In the genomic region with DNA sequence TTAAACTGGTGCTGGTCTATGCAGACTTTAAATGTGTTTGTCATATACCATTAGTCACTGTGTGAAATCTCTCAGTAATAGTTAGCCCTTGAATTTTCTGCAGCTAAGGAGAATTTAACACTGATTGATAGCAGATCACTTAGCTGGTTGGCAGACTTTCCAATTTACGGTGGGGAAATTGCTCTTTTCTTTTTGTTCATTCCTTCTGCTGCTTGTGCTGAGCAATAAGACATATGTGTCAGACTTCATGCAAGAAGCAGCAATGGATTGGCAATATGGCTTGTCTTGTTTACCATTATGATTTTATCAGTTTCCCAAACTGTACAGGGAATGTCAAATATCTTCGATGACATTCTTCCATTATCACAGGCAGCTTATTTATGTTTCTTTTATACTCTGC, we compare ENCODE assay signal across 24 cellular contexts.
"Had no signal": no experiment of that assay in that cellular context is flagged by ENCODE, and none has a peak within 500 bp of the region (broad histone marks: within the 10 kb centered on the region; RNA-seq: fewer than 3 reads in every experiment).

No MANE protein-coding gene starts in this region.

- H3K4me1 ChIP-seq: left ventricle myocardium inferior, pancreas, prostate gland, right atrium auricular region, right lobe of liver, tibial nerve, uterus had no signal

- H3K36me3 ChIP-seq: left ventricle myocardium inferior, pancreas, prostate gland, right atrium auricular region, right lobe of liver, tibial nerve, uterus had no signal

- DNase-seq: islet precursor cell; left ventricle myocardium inferior; mesendoderm; naive B cell; natural killer cell; nucleus accumbens; pancreas; posterior cingulate gyrus; right lobe of liver; stimulated activated CD4-positive, alpha-beta T cell treated with anti-CD3 and anti-CD28 coated beads, Interleukin-1b, Interleukin-23, amount 100 ng/mL, for 48 hours; stimulated activated CD4-positive, alpha-beta T cell treated with anti-CD3 and anti-CD28 coated beads, Interleukin-2, amount 100 ng/mL, for 48 hours; stimulated activated CD4-positive, alpha-beta T cell treated with anti-CD3 and anti-CD28 coated beads, Interleukin-4, amount 100 ng/mL, for 4 hours; stimulated activated CD8-positive, alpha-beta memory T cell treated with anti-CD3 and anti-CD28 coated beads, Interleukin-4, amount 100 ng/mL, for 48 hours; stimulated activated naive CD4-positive, alpha-beta T cell treated with Interleukin-2 at 50 U/mL for 16 hours; stimulated activated naive CD8-positive, alpha-beta T cell treated with anti-CD3 and anti-CD28 coated beads, Interleukin-15, amount 100 ng/mL, for 72 hours; substantia nigra; uterus had no signal

- H3K4me3 ChIP-seq: hepatocyte, left ventricle myocardium inferior, lung, pancreas, prostate gland, right atrium auricular region, right lobe of liver, smooth muscle cell, tibial nerve, uterus had no signal

- H3K27me3 ChIP-seq: hepatocyte, pancreas, right atrium auricular region, right lobe of liver, tibial nerve, uterus had no signal

- ATAC-seq: natural killer cell; pancreas; right lobe of liver; stimulated activated memory B cell treated with anti-CD40 and anti-IgM and Interleukin-4, amounts not matched to agents 10 μg/mL and 1 μg/mL and 100 μg/mL, for 72 hours; stimulated activated naive CD8-positive, alpha-beta T cell treated with anti-CD3 and anti-CD28 coated beads, Interleukin-15, amount 100 ng/mL, for 72 hours had no signal

- H3K9me3 ChIP-seq: left ventricle myocardium inferior, pancreas, prostate gland, right atrium auricular region, right lobe of liver, tibial nerve, uterus had no signal

- FAIRE-seq: pancreas had no signal
